ENCODE assay signal across 8 cellular contexts in genomic region chr22:45164217-45165123, GRCh38. TPM values are rescaled to one million over a fixed set of nuclear protein-coding genes. Genes with fewer than 3 reads are reported as not detected.
DNase-seq lines count a peak whose midpoint lies in the region; ATAC-seq, FAIRE-seq and TF ChIP-seq lines count a peak whose summit lies in the region.

No MANE protein-coding gene starts in this region.

- DNase-seq in Calu3: peak; percentile 26
- DNase-seq in Jurkat, Clone E6-1 (ENCODE audit: low read depth, low spot score): no peak
- DNase-seq in activated T-helper 1 cell treated with Interleukin-2 at 50 U/mL for 16 hours (ENCODE audit: low read depth): peak; percentile 21
- DNase-seq in fibroblast of the aortic adventitia (ENCODE audit: low read depth): peak; percentile 23
- no peak for DNase-seq in RCC 7860 (ENCODE audit: low spot score)
- DNase-seq in NCI-H526 treated with DMSO at 0.1 percent for 48 hours (lab: John Stamatoyannopoulos, UW): no peak

- CTCF ChIA-PET in Calu3 (lab: Charles Lee): interaction anchor here (0.5 to 0.6 kb wide), 2 partner anchors 9 to 68 kb away, joined by 3 read pairs; no protein-coding TSS in a partner anchor

- peak overlapping the region; percentile 95 for H3K27ac Mint-ChIP-seq in Calu3 (ENCODE audit: unreplicated experiment)

- peaks cover 22% of the 10 kb centered on the region for H3K4me1 ChIP-seq in neuron (ENCODE audit: insufficient read depth, low read length)

- peak; percentile 36 for ATAC-seq in GM21528 (IDR thresholded peaks at IDR 0.05; ENCODE audit: low FRiP score, unreplicated experiment)

- no peaks in the 10 kb centered on the region for H3K9me3 ChIP-seq in neuron (ENCODE audit: low read length)

- BruUV-seq in Calu3 (replicated peaks; lab: Mats Ljungman, UMichigan): no TSS peak

- H3K27me3 ChIP-seq in neuron (ENCODE audit: insufficient read depth, low read length): no peaks in the 10 kb centered on the region

- H3K4me1 Mint-ChIP-seq in Calu3 (ENCODE audit: low read depth, unreplicated experiment): peaks cover 56% of the 10 kb centered on the region

- peak overlapping the region; percentile 95 for H3K4me3 ChIP-seq in Jurkat, Clone E6-1 (ENCODE audit: low read length)
- peak overlapping the region; percentile 75 for H3K4me3 ChIP-seq in fibroblast of the aortic adventitia (ENCODE audit: low read depth, low read length)
- H3K4me3 ChIP-seq in neuron (ENCODE audit: low read length): peak overlapping the region; percentile 79

- intact Hi-C loops in Calu3 (cut with micrococcal nuclease; ENCODE audit: unreplicated experiment): no loop called here

- H3K9me3 Mint-ChIP-seq in Calu3 (ENCODE audit: low read depth, unreplicated experiment): no peaks in the 10 kb centered on the region

- H3K4me3 Mint-ChIP-seq in Calu3 (ENCODE audit: low read depth, unreplicated experiment): peak overlapping the region; percentile 94

- peak overlapping the region; percentile 81 for H2AFZ ChIP-seq in neuron (ENCODE audit: low read depth, low read length)

- TF ChIP-seq CTCF in Calu3 (IDR thresholded peaks at IDR 0.05; ENCODE audit: unreplicated experiment): no peak
- TF ChIP-seq CTCF in fibroblast of the aortic adventitia (IDR thresholded peaks at IDR 0.05; ENCODE audit: insufficient read depth, low read length): no peak

- no peaks in the 10 kb centered on the region for H3K27me3 Mint-ChIP-seq in Calu3 (ENCODE audit: unreplicated experiment)

- peaks cover 27% of the 10 kb centered on the region for H3K36me3 ChIP-seq in neuron (ENCODE audit: insufficient read depth, low read length)

- H3K36me3 Mint-ChIP-seq in Calu3 (ENCODE audit: insufficient read depth, unreplicated experiment): peaks cover 77% of the 10 kb centered on the region

- no peak for FAIRE-seq in RCC 7860 (lab: Jason Lieb, UNC)

RNA-seq across cellular contexts. Expression of gene NUP50, which starts 0.7 kb away (rescaled TPM):
- total RNA-seq in Calu3 (2022): 107 and 115 TPM in 2 replicates
- 85.6 TPM for polyA plus RNA-seq in Jurkat, Clone E6-1 (2012; ENCODE audit: insufficient read depth, insufficient read length)
- 61.6 and 109 TPM in 2 replicates for total RNA-seq in fibroblast of the aortic adventitia (ENCODE audit: low replicate concordance)

Comparison
In these comparisons a context has a peak if more than half of its experiments do, and no peak if none do; other contexts are left out.
1. DNase-seq: peak in Calu3 (single experiment), activated T-helper 1 cell treated with Interleukin-2 at 50 U/mL for 16 hours (single experiment) and fibroblast of the aortic adventitia (single experiment); none in Jurkat, Clone E6-1 (single experiment), RCC 7860 (single experiment) and NCI-H526 treated with DMSO at 0.1 percent for 48 hours (single experiment).
2. Peak in every context shown above with its lines, with median percentiles within 50 percentile points of each other: H3K4me3 ChIP-seq.